In the genomic region with DNA sequence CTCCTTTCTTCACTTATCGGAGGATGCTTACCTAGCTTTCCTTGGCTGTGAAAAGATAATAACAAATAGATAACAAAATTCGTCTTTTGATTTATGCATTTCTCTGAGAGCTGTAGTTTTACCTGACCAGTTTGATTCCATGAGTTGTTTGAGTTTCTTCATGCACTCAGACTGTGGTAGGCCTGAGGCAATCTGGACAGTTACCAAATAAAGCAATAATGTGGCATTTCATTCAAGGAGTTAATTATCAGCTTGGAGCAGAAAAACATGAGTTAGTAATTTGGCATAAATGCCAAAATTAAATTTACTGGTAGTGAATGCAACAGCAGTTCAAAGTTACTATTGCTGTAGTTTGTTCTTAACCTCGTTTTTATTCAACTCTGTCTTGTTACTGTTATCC, we compare ENCODE assay signal across 21 cellular contexts. TPM values are rescaled to one million over a fixed set of nuclear protein-coding genes. Genes with fewer than 3 reads are reported as not detected.
DNase-seq lines count a peak whose midpoint lies in the region; TF ChIP-seq lines count a peak whose summit lies in the region.
"Had no signal": no experiment of that assay in that cellular context is flagged by ENCODE, and none has a peak within 500 bp of the region (broad histone marks: within the 10 kb centered on the region; RNA-seq: fewer than 3 reads in every experiment).

No MANE protein-coding gene starts in this region.

- H3F3A ChIP-seq in MM.1S (ENCODE audit: insufficient read depth, low read length): no peaks in the 10 kb centered on the region

- H3K27me3 ChIP-seq in trophoblast cell (ENCODE audit: insufficient read depth, low read length): no peaks in the 10 kb centered on the region
- H3K27me3 ChIP-seq in MM.1S (replicated peaks; ENCODE audit: insufficient read depth, low read length): no peaks in the 10 kb centered on the region
- H3K27me3 ChIP-seq: SJCRH30 had no signal

- H2AK5ac ChIP-seq in trophoblast cell (ENCODE audit: low read length): no peak overlapping the region

- no peak overlapping the region for H3K23ac ChIP-seq in trophoblast cell (ENCODE audit: low read length)

- no peaks in the 10 kb centered on the region for H3K9me2 ChIP-seq in MM.1S (replicated peaks; ENCODE audit: insufficient read depth, low read length)

- no peak overlapping the region for H2BK12ac ChIP-seq in trophoblast cell (ENCODE audit: low read length)

- H4K91ac ChIP-seq in trophoblast cell (ENCODE audit: low read depth, low read length): no peak overlapping the region

- no peak for TF ChIP-seq CTCF in epithelial cell of proximal tubule (conservative IDR thresholded peaks at IDR 0.05; ENCODE audit: low read depth, low read length)
- TF ChIP-seq CTCF in MM.1S (IDR thresholded peaks at IDR 0.05; ENCODE audit: low read length): no peak

- WGBS in trophoblast cell (ENCODE audit: extremely low coverage, insufficient coverage, insufficient read length): no CpG with 5 or more reads among the region's 3 CpGs

- no peaks in the 10 kb centered on the region for H3K79me2 ChIP-seq in trophoblast cell (ENCODE audit: control insufficient read depth, insufficient read depth, low read length, poor library complexity)
- 0 out of 2 replicates have a peak, but pooled peaks cover 7% of the 10 kb centered on the region for H3K79me2 ChIP-seq in MM.1S (ENCODE audit: low read length)

- H3K4me1 ChIP-seq in trophoblast cell (ENCODE audit: control insufficient read depth in 1 of 2, insufficient read depth in 2 of 2, low read length in 2 of 2) (no peaks in the 10 kb centered on the region), MM.1S (ENCODE audit: low read length) (no peaks in the 10 kb centered on the region)
- H3K4me1 ChIP-seq: Caco-2 had no signal

- no peaks in the 10 kb centered on the region for H3K9me3 ChIP-seq in trophoblast cell (ENCODE audit: insufficient read depth, low read depth, low read length)
- H3K9me3 ChIP-seq in MM.1S (replicated peaks; ENCODE audit: insufficient read depth, low read length): no peaks in the 10 kb centered on the region
- H3K9me3 ChIP-seq: Caco-2, SJCRH30 had no signal

- H4K20me1 ChIP-seq in MM.1S (ENCODE audit: insufficient read depth, low read length): no peaks in the 10 kb centered on the region

- H3K4me2 ChIP-seq in trophoblast cell (ENCODE audit: low read length) (no peak overlapping the region), MM.1S (ENCODE audit: low read depth, low read length) (no peak overlapping the region)

- H3K79me1 ChIP-seq in trophoblast cell (ENCODE audit: low read length): peaks cover 2% of the 10 kb centered on the region

- H3K4ac ChIP-seq in trophoblast cell (ENCODE audit: low read depth, low read length): no peak overlapping the region

- no peak overlapping the region for H3K14ac ChIP-seq in trophoblast cell (ENCODE audit: low read length)

- peaks cover 6 to 15% of the 10 kb centered on the region in 2 experiments for H3K36me3 ChIP-seq in trophoblast cell (ENCODE audit: control insufficient read depth in 1 of 2, insufficient read depth in 2 of 2, low read length in 2 of 2)
- H3K36me3 ChIP-seq in MM.1S (replicated peaks; ENCODE audit: insufficient read depth, low read length): no peaks in the 10 kb centered on the region; the same call in 1 of the 2 replicates

- no peak overlapping the region for H2BK5ac ChIP-seq in trophoblast cell (ENCODE audit: low read depth, low read length, poor library complexity)

- H3K9ac ChIP-seq in trophoblast cell (ENCODE audit: low read length) (no peak overlapping the region), MM.1S (ENCODE audit: low read length) (no peak overlapping the region)

- no peak overlapping the region for H3K18ac ChIP-seq in trophoblast cell (ENCODE audit: low read length)

- H4K8ac ChIP-seq in trophoblast cell (ENCODE audit: low read depth, low read length): no peak overlapping the region

- H3K4me3 ChIP-seq in epithelial cell of proximal tubule (ENCODE audit: low read depth, low read length): no peak overlapping the region
- no peak overlapping the region for H3K4me3 ChIP-seq in trophoblast cell (ENCODE audit: low read depth, low read length)
- no peak overlapping the region for H3K4me3 ChIP-seq in MM.1S (ENCODE audit: low read length)
- H3K4me3 ChIP-seq: SJCRH30 had no signal

- no peak overlapping the region for H3K27ac ChIP-seq in trophoblast cell (ENCODE audit: low read depth, low read length)
- no peak overlapping the region for H3K27ac ChIP-seq in MM.1S (ENCODE audit: low read length)
- H3K27ac ChIP-seq: C4-2B, HL-60, SJCRH30 had no signal

- DNase-seq in NCI-H1417 (lab: John Stamatoyannopoulos, UW) (peak in 2 of 3 experiments; percentile 6 to 56), NCI-H1417 treated with DMSO at 0.1 percent for 48 hours (lab: John Stamatoyannopoulos, UW) (no peak), NCI-H69 (lab: John Stamatoyannopoulos, UW) (peak; percentile 75), epithelial cell of proximal tubule (ENCODE audit: low read depth) (peak; percentile 35), trophoblast cell (peak; percentile 1 to 43), MM.1S (no peak), HuH-7.5 (ENCODE audit: low spot score) (no peak)
- no peak for DNase-seq in stimulated activated CD4-positive, alpha-beta T cell treated with anti-CD3 and anti-CD28 coated beads, Interleukin-4, amount 100 ng/mL, for 1 hour
- DNase-seq: Caco-2; DMS53; KBM-7; NCI-H1092 treated with DMSO at 0.1 percent for 48 hours; NCI-H1930; NCI-H524 treated with DMSO at 0.1 percent for 48 hours; NK-92 treated with Interleukin-12 subunit alpha and Interleukin-12 subunit beta, amount 100 ng/mL, for 24 hours; OCI-M1; RPMI8226; SJCRH30 had no signal

- H2AFZ ChIP-seq in trophoblast cell (ENCODE audit: insufficient read depth, low read length, poor library complexity) (no peak overlapping the region), MM.1S (ENCODE audit: low read length) (no peak overlapping the region)

- H2BK120ac ChIP-seq in trophoblast cell (ENCODE audit: insufficient read depth, low read length, poor library complexity): no peak overlapping the region

- H4K12ac ChIP-seq in trophoblast cell (ENCODE audit: low read depth, low read length): no peak overlapping the region

RNA-seq across cellular contexts. Expression of gene FABP2, which starts 53.5 kb away (rescaled TPM):
- total RNA-seq in epithelial cell of proximal tubule: not detected in 2 replicates
- not detected in 2 replicates for polyA plus RNA-seq in trophoblast cell (2013)
- total RNA-seq: Caco-2, G401, SJCRH30 had no signal

RNA-seq across cellular contexts. Expression of gene USP53, which starts 56.0 kb away (rescaled TPM):
- total RNA-seq in epithelial cell of proximal tubule: 19.6 and 48.9 TPM in 2 replicates
- polyA plus RNA-seq in trophoblast cell (2013): 34.9 and 35.3 TPM in 2 replicates

Comparison
In these comparisons a context has a peak if more than half of its experiments do, and no peak if none do; other contexts are left out.
1. DNase-seq: peak in NCI-H1417 (2 of 3), NCI-H69 (single experiment), epithelial cell of proximal tubule (single experiment) and trophoblast cell (2 of 2); none in NCI-H1417 treated with DMSO at 0.1 percent for 48 hours (single experiment), MM.1S (single experiment), stimulated activated CD4-positive, alpha-beta T cell treated with anti-CD3 and anti-CD28 coated beads, Interleukin-4, amount 100 ng/mL, for 1 hour (single experiment) and HuH-7.5 (single experiment).